Comparison of ENCODE assay signal across 1 cellular context in the genomic region with DNA sequence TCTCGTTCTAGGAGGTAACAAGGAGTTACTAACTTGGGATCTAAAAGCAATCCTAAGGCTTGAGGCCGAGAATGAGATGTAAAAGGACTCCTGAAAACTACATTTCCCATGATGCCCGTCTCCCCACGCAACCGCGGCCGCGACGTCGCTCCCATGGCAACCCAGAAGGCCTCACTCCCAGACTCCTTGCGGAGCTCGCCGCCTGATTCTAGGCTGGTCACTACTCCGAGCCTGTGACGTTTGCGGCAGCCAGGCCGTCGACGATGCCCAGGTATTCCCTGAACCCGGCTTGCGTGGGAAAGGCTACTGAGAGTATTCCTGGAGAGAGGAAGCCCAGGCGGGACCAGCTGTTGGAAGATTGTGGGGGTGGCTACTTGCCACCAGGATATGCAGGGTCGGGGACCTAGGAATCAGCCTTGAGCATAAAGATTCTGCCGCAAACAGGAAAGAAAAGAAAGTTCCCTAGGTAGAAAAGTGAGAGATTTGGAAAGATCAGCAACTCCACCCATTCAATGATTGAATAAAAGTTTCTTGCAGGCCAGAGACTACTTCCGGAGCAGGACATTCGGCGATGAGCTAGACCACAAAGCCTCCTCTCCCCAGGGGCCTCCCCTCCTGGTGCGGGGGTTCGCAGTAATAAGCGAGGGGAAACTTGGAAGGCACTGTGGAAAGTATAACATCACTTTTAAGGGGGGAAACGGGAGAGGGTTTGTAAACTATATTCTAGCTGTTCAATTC.
A peak's percentile ranks its signal among the peaks of the same experiment; 100 is the strongest.
TF ChIP-seq lines count a peak whose summit lies in the region.

A gene (plus strand): TSS at position 164 of the 738 bp plus-strand sequence. CDS start 100 bp downstream, at position 264.

TF ChIP-seq in HepG2, 621 proteins besides CTCF, POLR2A, EP300 and RAD21 (continued from another document and continues in another):
- TF ChIP-seq, protein P1, sequence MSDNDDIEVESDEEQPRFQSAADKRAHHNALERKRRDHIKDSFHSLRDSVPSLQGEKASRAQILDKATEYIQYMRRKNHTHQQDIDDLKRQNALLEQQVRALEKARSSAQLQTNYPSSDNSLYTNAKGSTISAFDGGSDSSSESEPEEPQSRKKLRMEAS (IDR thresholded peaks at IDR 0.05), result no peak; the same call in 1 of the 2 replicates
- TF ChIP-seq SRSF9 (IDR thresholded peaks at IDR 0.05; ENCODE audit: borderline replicate concordance, insufficient read depth, low read depth, low read length, poor library complexity, severe bottlenecking) (no peak), BRD4 (CRISPR knock-in tag; IDR thresholded peaks at IDR 0.05) (no peak), U2AF2 (IDR thresholded peaks at IDR 0.05; ENCODE audit: low read depth, low read length) (peak; percentile 99), ZNF256 (CRISPR knock-in tag; conservative IDR thresholded peaks at IDR 0.05) (no peak), ZNF235 (CRISPR knock-in tag; IDR thresholded peaks at IDR 0.05; ENCODE audit: borderline replicate concordance) (no peak), ZNF136 (CRISPR knock-in tag; IDR thresholded peaks at IDR 0.05; ENCODE audit: low read depth) (no peak), ZNF329 (CRISPR knock-in tag; IDR thresholded peaks at IDR 0.05; ENCODE audit: low read depth) (no peak), KLF6 (CRISPR knock-in tag; IDR thresholded peaks at IDR 0.05) (0 out of 2 replicates have a peak, but pooled peaks have one; percentile 42), CREM (IDR thresholded peaks at IDR 0.05) (peak; percentile 97), CREM (CRISPR knock-in tag; IDR thresholded peaks at IDR 0.05) (0 out of 2 replicates have a peak, but pooled peaks have one; percentile 42), SOX6 (IDR thresholded peaks at IDR 0.05) (no peak), SOX6 (CRISPR knock-in tag; IDR thresholded peaks at IDR 0.05) (peak; percentile 53; the same call in 1 of the 2 replicates), ZC3H4 (CRISPR knock-in tag; IDR thresholded peaks at IDR 0.05; ENCODE audit: borderline replicate concordance) (no peak), ZBTB7A (CRISPR knock-in tag; IDR thresholded peaks at IDR 0.05) (0 out of 2 replicates have a peak, but pooled peaks have one; percentile 60), SATB2 (CRISPR knock-in tag; IDR thresholded peaks at IDR 0.05) (no peak), ZSCAN22 (CRISPR knock-in tag; IDR thresholded peaks at IDR 0.05) (no peak), KMT2B (CRISPR knock-in tag; IDR thresholded peaks at IDR 0.05) (peak; percentile 91), MIER3 (CRISPR knock-in tag; IDR thresholded peaks at IDR 0.05; ENCODE audit: borderline replicate concordance) (peak; percentile 68; the same call in 1 of the 2 replicates), SSRP1 (CRISPR knock-in tag; IDR thresholded peaks at IDR 0.05) (no peak), SMARCE1 (IDR thresholded peaks at IDR 0.05; ENCODE audit: borderline replicate concordance) (no peak), HMGA1 (CRISPR knock-in tag; conservative IDR thresholded peaks at IDR 0.05) (no peak), ATRX (CRISPR knock-in tag; IDR thresholded peaks at IDR 0.05; ENCODE audit: borderline replicate concordance) (no peak), SIN3B (IDR thresholded peaks at IDR 0.05; ENCODE audit: low read length) (peak; percentile 34; the same call in 1 of the 2 replicates), ZFY (CRISPR knock-in tag; IDR thresholded peaks at IDR 0.05) (peak; percentile 98), REXO4 (CRISPR knock-in tag; IDR thresholded peaks at IDR 0.05; ENCODE audit: borderline replicate concordance) (no peak), ZNF264 (CRISPR knock-in tag; IDR thresholded peaks at IDR 0.05) (peak; percentile 64; the same call in 1 of the 2 replicates), KLF16 (CRISPR knock-in tag; IDR thresholded peaks at IDR 0.05) (peak in 1 of 2 experiments; percentile 57; a peak in 1 of 4 replicates), ZNF883 (CRISPR knock-in tag; IDR thresholded peaks at IDR 0.05; ENCODE audit: not compliant biosample characterization) (peak; percentile 80), IRF2 (CRISPR knock-in tag; IDR thresholded peaks at IDR 0.05) (peak; percentile 90), WIZ (CRISPR knock-in tag; IDR thresholded peaks at IDR 0.05) (no peak)
- TF ChIP-seq, protein P2, sequence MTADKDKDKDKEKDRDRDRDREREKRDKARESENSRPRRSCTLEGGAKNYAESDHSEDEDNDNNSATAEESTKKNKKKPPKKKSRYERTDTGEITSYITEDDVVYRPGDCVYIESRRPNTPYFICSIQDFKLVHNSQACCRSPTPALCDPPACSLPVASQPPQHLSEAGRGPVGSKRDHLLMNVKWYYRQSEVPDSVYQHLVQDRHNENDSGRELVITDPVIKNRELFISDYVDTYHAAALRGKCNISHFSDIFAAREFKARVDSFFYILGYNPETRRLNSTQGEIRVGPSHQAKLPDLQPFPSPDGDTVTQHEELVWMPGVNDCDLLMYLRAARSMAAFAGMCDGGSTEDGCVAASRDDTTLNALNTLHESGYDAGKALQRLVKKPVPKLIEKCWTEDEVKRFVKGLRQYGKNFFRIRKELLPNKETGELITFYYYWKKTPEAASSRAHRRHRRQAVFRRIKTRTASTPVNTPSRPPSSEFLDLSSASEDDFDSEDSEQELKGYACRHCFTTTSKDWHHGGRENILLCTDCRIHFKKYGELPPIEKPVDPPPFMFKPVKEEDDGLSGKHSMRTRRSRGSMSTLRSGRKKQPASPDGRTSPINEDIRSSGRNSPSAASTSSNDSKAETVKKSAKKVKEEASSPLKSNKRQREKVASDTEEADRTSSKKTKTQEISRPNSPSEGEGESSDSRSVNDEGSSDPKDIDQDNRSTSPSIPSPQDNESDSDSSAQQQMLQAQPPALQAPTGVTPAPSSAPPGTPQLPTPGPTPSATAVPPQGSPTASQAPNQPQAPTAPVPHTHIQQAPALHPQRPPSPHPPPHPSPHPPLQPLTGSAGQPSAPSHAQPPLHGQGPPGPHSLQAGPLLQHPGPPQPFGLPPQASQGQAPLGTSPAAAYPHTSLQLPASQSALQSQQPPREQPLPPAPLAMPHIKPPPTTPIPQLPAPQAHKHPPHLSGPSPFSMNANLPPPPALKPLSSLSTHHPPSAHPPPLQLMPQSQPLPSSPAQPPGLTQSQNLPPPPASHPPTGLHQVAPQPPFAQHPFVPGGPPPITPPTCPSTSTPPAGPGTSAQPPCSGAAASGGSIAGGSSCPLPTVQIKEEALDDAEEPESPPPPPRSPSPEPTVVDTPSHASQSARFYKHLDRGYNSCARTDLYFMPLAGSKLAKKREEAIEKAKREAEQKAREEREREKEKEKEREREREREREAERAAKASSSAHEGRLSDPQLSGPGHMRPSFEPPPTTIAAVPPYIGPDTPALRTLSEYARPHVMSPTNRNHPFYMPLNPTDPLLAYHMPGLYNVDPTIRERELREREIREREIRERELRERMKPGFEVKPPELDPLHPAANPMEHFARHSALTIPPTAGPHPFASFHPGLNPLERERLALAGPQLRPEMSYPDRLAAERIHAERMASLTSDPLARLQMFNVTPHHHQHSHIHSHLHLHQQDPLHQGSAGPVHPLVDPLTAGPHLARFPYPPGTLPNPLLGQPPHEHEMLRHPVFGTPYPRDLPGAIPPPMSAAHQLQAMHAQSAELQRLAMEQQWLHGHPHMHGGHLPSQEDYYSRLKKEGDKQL (CRISPR knock-in tag; IDR thresholded peaks at IDR 0.05; ENCODE audit: low read depth), result no peak
- TF ChIP-seq, protein P3, sequence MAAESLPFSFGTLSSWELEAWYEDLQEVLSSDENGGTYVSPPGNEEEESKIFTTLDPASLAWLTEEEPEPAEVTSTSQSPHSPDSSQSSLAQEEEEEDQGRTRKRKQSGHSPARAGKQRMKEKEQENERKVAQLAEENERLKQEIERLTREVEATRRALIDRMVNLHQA (CRISPR knock-in tag; IDR thresholded peaks at IDR 0.05), result no peak
- TF ChIP-seq, protein P4, sequence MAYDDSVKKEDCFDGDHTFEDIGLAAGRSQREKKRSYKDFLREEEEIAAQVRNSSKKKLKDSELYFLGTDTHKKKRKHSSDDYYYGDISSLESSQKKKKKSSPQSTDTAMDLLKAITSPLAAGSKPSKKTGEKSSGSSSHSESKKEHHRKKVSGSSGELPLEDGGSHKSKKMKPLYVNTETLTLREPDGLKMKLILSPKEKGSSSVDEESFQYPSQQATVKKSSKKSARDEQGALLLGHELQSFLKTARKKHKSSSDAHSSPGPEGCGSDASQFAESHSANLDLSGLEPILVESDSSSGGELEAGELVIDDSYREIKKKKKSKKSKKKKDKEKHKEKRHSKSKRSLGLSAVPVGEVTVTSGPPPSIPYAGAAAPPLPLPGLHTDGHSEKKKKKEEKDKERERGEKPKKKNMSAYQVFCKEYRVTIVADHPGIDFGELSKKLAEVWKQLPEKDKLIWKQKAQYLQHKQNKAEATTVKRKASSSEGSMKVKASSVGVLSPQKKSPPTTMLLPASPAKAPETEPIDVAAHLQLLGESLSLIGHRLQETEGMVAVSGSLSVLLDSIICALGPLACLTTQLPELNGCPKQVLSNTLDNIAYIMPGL (CRISPR knock-in tag; IDR thresholded peaks at IDR 0.05; ENCODE audit: borderline replicate concordance in 1 of 2, low read depth in 1 of 2), result peak in 1 of 2 experiments; percentile 64; a peak in 3 of 4 replicates
- TF ChIP-seq, protein P5, sequence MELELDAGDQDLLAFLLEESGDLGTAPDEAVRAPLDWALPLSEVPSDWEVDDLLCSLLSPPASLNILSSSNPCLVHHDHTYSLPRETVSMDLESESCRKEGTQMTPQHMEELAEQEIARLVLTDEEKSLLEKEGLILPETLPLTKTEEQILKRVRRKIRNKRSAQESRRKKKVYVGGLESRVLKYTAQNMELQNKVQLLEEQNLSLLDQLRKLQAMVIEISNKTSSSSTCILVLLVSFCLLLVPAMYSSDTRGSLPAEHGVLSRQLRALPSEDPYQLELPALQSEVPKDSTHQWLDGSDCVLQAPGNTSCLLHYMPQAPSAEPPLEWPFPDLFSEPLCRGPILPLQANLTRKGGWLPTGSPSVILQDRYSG (CRISPR knock-in tag; IDR thresholded peaks at IDR 0.05), result no peak
- TF ChIP-seq, protein P6, sequence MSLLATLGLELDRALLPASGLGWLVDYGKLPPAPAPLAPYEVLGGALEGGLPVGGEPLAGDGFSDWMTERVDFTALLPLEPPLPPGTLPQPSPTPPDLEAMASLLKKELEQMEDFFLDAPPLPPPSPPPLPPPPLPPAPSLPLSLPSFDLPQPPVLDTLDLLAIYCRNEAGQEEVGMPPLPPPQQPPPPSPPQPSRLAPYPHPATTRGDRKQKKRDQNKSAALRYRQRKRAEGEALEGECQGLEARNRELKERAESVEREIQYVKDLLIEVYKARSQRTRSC (CRISPR knock-in tag; IDR thresholded peaks at IDR 0.05; ENCODE audit: low read depth), result no peak
- TF ChIP-seq, protein P7, sequence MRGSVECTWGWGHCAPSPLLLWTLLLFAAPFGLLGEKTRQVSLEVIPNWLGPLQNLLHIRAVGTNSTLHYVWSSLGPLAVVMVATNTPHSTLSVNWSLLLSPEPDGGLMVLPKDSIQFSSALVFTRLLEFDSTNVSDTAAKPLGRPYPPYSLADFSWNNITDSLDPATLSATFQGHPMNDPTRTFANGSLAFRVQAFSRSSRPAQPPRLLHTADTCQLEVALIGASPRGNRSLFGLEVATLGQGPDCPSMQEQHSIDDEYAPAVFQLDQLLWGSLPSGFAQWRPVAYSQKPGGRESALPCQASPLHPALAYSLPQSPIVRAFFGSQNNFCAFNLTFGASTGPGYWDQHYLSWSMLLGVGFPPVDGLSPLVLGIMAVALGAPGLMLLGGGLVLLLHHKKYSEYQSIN (CRISPR knock-in tag; IDR thresholded peaks at IDR 0.05; ENCODE audit: borderline replicate concordance), result no peak
- TF ChIP-seq, protein P8, sequence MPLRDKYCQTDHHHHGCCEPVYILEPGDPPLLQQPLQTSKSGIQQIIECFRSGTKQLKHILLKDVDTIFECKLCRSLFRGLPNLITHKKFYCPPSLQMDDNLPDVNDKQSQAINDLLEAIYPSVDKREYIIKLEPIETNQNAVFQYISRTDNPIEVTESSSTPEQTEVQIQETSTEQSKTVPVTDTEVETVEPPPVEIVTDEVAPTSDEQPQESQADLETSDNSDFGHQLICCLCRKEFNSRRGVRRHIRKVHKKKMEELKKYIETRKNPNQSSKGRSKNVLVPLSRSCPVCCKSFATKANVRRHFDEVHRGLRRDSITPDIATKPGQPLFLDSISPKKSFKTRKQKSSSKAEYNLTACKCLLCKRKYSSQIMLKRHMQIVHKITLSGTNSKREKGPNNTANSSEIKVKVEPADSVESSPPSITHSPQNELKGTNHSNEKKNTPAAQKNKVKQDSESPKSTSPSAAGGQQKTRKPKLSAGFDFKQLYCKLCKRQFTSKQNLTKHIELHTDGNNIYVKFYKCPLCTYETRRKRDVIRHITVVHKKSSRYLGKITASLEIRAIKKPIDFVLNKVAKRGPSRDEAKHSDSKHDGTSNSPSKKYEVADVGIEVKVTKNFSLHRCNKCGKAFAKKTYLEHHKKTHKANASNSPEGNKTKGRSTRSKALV (CRISPR knock-in tag; IDR thresholded peaks at IDR 0.05), result no peak
- TF ChIP-seq, protein P9, sequence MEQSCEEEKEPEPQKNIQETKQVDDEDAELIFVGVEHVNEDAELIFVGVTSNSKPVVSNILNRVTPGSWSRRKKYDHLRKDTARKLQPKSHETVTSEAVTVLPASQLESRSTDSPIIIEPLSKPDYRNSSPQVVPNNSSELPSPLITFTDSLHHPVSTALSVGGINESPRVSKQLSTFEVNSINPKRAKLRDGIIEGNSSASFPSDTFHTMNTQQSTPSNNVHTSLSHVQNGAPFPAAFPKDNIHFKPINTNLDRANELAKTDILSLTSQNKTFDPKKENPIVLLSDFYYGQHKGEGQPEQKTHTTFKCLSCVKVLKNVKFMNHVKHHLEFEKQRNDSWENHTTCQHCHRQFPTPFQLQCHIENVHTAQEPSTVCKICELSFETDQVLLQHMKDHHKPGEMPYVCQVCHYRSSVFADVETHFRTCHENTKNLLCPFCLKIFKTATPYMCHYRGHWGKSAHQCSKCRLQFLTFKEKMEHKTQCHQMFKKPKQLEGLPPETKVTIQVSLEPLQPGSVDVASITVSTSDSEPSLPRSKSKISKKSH (CRISPR knock-in tag; IDR thresholded peaks at IDR 0.05; ENCODE audit: borderline replicate concordance), result peak; percentile 87; the same call in 1 of the 2 replicates
- TF ChIP-seq, protein P10, sequence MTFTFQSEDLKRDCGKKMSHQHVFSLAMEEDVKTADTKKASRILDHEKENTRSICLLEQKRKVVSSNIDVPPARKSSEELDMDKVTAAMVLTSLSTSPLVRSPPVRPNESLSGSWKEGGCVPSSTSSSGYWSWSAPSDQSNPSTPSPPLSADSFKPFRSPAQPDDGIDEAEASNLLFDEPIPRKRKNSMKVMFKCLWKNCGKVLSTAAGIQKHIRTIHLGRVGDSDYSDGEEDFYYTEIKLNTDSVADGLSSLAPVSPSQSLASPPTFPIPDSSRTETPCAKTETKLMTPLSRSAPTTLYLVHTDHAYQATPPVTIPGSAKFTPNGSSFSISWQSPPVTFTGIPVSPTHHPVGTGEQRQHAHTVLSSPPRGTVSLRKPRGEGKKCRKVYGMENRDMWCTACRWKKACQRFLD (CRISPR knock-in tag; IDR thresholded peaks at IDR 0.05; ENCODE audit: borderline replicate concordance), result 0 out of 2 replicates have a peak, but pooled peaks have one; percentile 23
- TF ChIP-seq, protein P11, sequence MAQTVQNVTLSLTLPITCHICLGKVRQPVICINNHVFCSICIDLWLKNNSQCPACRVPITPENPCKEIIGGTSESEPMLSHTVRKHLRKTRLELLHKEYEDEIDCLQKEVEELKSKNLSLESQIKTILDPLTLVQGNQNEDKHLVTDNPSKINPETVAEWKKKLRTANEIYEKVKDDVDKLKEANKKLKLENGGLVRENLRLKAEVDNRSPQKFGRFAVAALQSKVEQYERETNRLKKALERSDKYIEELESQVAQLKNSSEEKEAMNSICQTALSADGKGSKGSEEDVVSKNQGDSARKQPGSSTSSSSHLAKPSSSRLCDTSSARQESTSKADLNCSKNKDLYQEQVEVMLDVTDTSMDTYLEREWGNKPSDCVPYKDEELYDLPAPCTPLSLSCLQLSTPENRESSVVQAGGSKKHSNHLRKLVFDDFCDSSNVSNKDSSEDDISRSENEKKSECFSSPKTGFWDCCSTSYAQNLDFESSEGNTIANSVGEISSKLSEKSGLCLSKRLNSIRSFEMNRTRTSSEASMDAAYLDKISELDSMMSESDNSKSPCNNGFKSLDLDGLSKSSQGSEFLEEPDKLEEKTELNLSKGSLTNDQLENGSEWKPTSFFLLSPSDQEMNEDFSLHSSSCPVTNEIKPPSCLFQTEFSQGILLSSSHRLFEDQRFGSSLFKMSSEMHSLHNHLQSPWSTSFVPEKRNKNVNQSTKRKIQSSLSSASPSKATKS (CRISPR knock-in tag; IDR thresholded peaks at IDR 0.05), result 0 out of 2 replicates have a peak, but pooled peaks have one; percentile 65
